In genomic region chr22:38569181-38569971, GRCh38 we compare ENCODE assay signal across 8 cellular contexts. TPM values are rescaled to one million over a fixed set of nuclear protein-coding genes. Genes with fewer than 3 reads are reported as not detected.
DNase-seq lines count a peak whose midpoint lies in the region; ATAC-seq and TF ChIP-seq lines count a peak whose summit lies in the region.

No MANE protein-coding gene starts in this region.

- peaks cover 3% of the 10 kb centered on the region for H3K36me3 Mint-ChIP-seq in activated CD4-positive, alpha-beta memory T cell treated with anti-CD3 and anti-CD28 coated beads for 36 hours
- H3K36me3 Mint-ChIP-seq in glutamatergic neuron (ENCODE audit: unreplicated experiment), result no peaks in the 10 kb centered on the region

- H3K27me3 Mint-ChIP-seq in activated CD4-positive, alpha-beta memory T cell treated with anti-CD3 and anti-CD28 coated beads for 36 hours, result no peaks in the 10 kb centered on the region
- H3K27me3 Mint-ChIP-seq in glutamatergic neuron (ENCODE audit: unreplicated experiment), result no peaks in the 10 kb centered on the region

- POLR2A ChIA-PET in AG04449 (lab: Yijun Ruan, JAX), result no interaction called here
- POLR2A ChIA-PET in activated CD4-positive, alpha-beta memory T cell treated with anti-CD3 and anti-CD28 coated beads for 36 hours (lab: Charles Lee), result interaction anchor here (1.2 kb wide), 1 partner anchor 113 kb away, joined by 3 read pairs; the partner anchor contains the start of gene TOMM22

- ATAC-seq in GM21447 (IDR thresholded peaks at IDR 0.05; ENCODE audit: unreplicated experiment) (peak; percentile 11), HG02623 (IDR thresholded peaks at IDR 0.05; ENCODE audit: unreplicated experiment) (no peak)

- DNase-seq in AG04449 (ENCODE audit: low read depth, low spot score) (no peak), glutamatergic neuron (peak; percentile 22), retina (peak; percentile 71), HK-2 (ENCODE audit: unreplicated experiment) (no peak), SIG-M5 treated with dmso at 0.1 percent for 504 hours (lab: John Stamatoyannopoulos, UW; ENCODE audit: unreplicated experiment) (no peak)
- DNase-seq in activated CD4-positive, alpha-beta memory T cell treated with anti-CD3 and anti-CD28 coated beads for 36 hours, result no peak

- TF ChIP-seq CTCF in AG04449 (IDR thresholded peaks at IDR 0.05; ENCODE audit: insufficient read depth, low read length, missing control alignments) (no peak), glutamatergic neuron (IDR thresholded peaks at IDR 0.05; ENCODE audit: partially characterized antibody, unreplicated experiment) (no peak)

- H3K9me3 Mint-ChIP-seq in activated CD4-positive, alpha-beta memory T cell treated with anti-CD3 and anti-CD28 coated beads for 36 hours, result no peaks in the 10 kb centered on the region
- H3K9me3 Mint-ChIP-seq in glutamatergic neuron (ENCODE audit: unreplicated experiment), result peaks cover 2% of the 10 kb centered on the region

- CTCF ChIA-PET in AG04449 (lab: Yijun Ruan, JAX), result no interaction called here
- CTCF ChIA-PET in activated CD4-positive, alpha-beta memory T cell treated with anti-CD3 and anti-CD28 coated beads for 36 hours (lab: Charles Lee), result interaction anchor here (1.1 to 3.8 kb wide), 3 partner anchors 86 to 516 kb away, joined by 3 to 35 read pairs (median 4); no protein-coding TSS in a partner anchor

- H3K4me3 Mint-ChIP-seq in activated CD4-positive, alpha-beta memory T cell treated with anti-CD3 and anti-CD28 coated beads for 36 hours, result peak overlapping the region; percentile 84
- peak overlapping the region; percentile 81 for H3K4me3 Mint-ChIP-seq in glutamatergic neuron (ENCODE audit: unreplicated experiment)

- intact Hi-C loops in activated CD4-positive, alpha-beta memory T cell treated with anti-CD3 and anti-CD28 coated beads for 36 hours (cut with micrococcal nuclease), result no loop called here

- peaks cover 12% of the 10 kb centered on the region for H3K4me1 Mint-ChIP-seq in activated CD4-positive, alpha-beta memory T cell treated with anti-CD3 and anti-CD28 coated beads for 36 hours (ENCODE audit: low read depth)
- H3K4me1 Mint-ChIP-seq in glutamatergic neuron (ENCODE audit: low read depth, unreplicated experiment), result peaks cover 9% of the 10 kb centered on the region

- peak overlapping the region; percentile 90 for H3K27ac Mint-ChIP-seq in activated CD4-positive, alpha-beta memory T cell treated with anti-CD3 and anti-CD28 coated beads for 36 hours
- no peak overlapping the region for H3K27ac Mint-ChIP-seq in glutamatergic neuron (ENCODE audit: unreplicated experiment)

- peak overlapping the region; percentile 75 for H3K4me3 ChIP-seq in AG04449 (ENCODE audit: low read depth, low read length)

RNA-seq across cellular contexts. Expression of gene DMC1, which starts 0.6 kb away (rescaled TPM):
- total RNA-seq in activated CD4-positive, alpha-beta memory T cell treated with anti-CD3 and anti-CD28 coated beads for 36 hours, result 10 to 100 TPM; 15.8 to 20.1 TPM
- 4.2 TPM for total RNA-seq in glutamatergic neuron (ENCODE audit: unreplicated experiment)

Comparison
In these comparisons a context has a peak if more than half of its experiments do, and no peak if none do; other contexts are left out.
1. DNase-seq: peak in glutamatergic neuron (single experiment) and retina (single experiment); none in AG04449 (single experiment), activated CD4-positive, alpha-beta memory T cell treated with anti-CD3 and anti-CD28 coated beads for 36 hours (single experiment), HK-2 (single experiment) and SIG-M5 treated with dmso at 0.1 percent for 504 hours (single experiment).